ENCODE assay signal across 18 cellular contexts in the genomic region with DNA sequence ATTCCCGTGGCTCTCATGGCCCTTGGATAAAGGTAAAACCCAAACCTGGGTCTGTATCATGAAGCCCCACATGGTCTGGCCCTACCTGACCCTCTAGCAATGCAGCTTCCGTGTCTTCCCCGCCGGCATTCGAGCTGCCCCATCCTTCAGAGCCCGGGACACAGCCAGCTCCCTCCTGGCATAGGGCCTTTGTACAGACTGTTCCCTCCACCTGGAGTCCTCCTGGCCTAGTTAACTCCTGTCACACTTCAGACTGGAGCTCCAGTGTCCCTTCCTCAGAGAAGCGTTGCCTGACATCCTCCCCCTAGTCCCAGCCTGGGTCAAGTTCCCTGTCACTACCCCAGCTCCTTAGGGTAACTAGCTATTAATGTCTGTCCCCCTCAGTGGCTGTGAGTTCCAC. TPM values are rescaled to one million over a fixed set of nuclear protein-coding genes. Genes with fewer than 3 reads are reported as not detected.
DNase-seq lines count a peak whose midpoint lies in the region; ATAC-seq and TF ChIP-seq lines count a peak whose summit lies in the region.
"Had no signal": no experiment of that assay in that cellular context is flagged by ENCODE, and none has a peak within 500 bp of the region (broad histone marks: within the 10 kb centered on the region; RNA-seq: fewer than 3 reads in every experiment).

No MANE protein-coding gene starts in this region.

- ATAC-seq in Right ventricle myocardium superior (ENCODE audit: poor library complexity), result no peak
- ATAC-seq: CD8-positive, alpha-beta T cell; GM23338; HCT116 had no signal

- DNase-seq in G401 (ENCODE audit: low spot score) (peak; percentile 97), cerebellar nuclear complex (lab: John Stamatoyannopoulos, UW) (peak; percentile 41 to 88), osteoblast (ENCODE audit: insufficient read length, low spot score, missing footprints) (peak; percentile 62), Right ventricle myocardium superior (no peak), GM13977 (ENCODE audit: low spot score) (no peak), activated T-cell treated with anti-CD3 and anti-CD28 coated beads for 4 hours (no peak), NCI-H146 treated with DMSO at 0.1 percent for 48 hours (lab: John Stamatoyannopoulos, UW; ENCODE audit: unreplicated experiment) (no peak)
- DNase-seq: 8988T; Calu3; CD8-positive, alpha-beta T cell; DMS79 treated with DMSO at 0.1 percent for 48 hours; HFFc6 had no signal

- TF ChIP-seq CTCF in osteoblast (IDR thresholded peaks at IDR 0.05; ENCODE audit: extremely low read depth, low read depth, low read length) (no peak), GM13977 (IDR thresholded peaks at IDR 0.05; ENCODE audit: extremely low read depth, insufficient read depth, missing control alignments) (no peak)

- H3K9ac ChIP-seq in skeletal muscle tissue (ENCODE audit: low read depth in 1 of 3, low read length in 3 of 3), result peak overlapping the region; percentile 38 to 61 (median 50)
- H3K9ac ChIP-seq: BLaER1 treated with 17β-estradiol and CSF1 and Interleukin-3, amounts not matched to agents 10 nM and 100 nM had no signal

- H3K79me2 ChIP-seq in osteoblast (ENCODE audit: insufficient read depth, low read length), result no peaks in the 10 kb centered on the region

- in situ Hi-C loops in G401 (cut with HindIII; ENCODE audit: low sequenced_read_pairs), result no loop called here
- in situ Hi-C loops in GM13977 (cut with MboI; ENCODE audit: low pct_unique_long_range_greater_than_20kb, low sequenced_read_pairs, unreplicated experiment), result no loop called here

- H3K4me3 ChIP-seq in osteoblast (ENCODE audit: insufficient read depth, low read length), result no peak overlapping the region
- H3K4me3 ChIP-seq in skeletal muscle tissue (ENCODE audit: low read length in 3 of 3), result peak overlapping the region in 1 of 3 donors; percentile 6
- H3K4me3 ChIP-seq: BLaER1 treated with 17β-estradiol and CSF1 and Interleukin-3, amounts not matched to agents 10 nM and 100 nM; GM23338 had no signal

- H3K27ac ChIP-seq in osteoblast (ENCODE audit: low read depth, low read length), result no peak overlapping the region
- H3K27ac ChIP-seq in skeletal muscle tissue (ENCODE audit: low read depth, low read length), result no peak overlapping the region
- H3K27ac ChIP-seq: BLaER1 treated with 17β-estradiol and CSF1 and Interleukin-3, amounts not matched to agents 10 nM and 100 nM; HL-60 had no signal

- no peaks in the 10 kb centered on the region for H3K9me3 ChIP-seq in osteoblast (ENCODE audit: low read depth, low read length)
- no peaks in the 10 kb centered on the region for H3K9me3 ChIP-seq in skeletal muscle tissue (ENCODE audit: control insufficient read depth in 3 of 3, low read length in 3 of 3)

- H2AFZ ChIP-seq in osteoblast (ENCODE audit: low read length), result no peak overlapping the region
- H2AFZ ChIP-seq: GM23338 had no signal

- H3K36me3 ChIP-seq in osteoblast (ENCODE audit: insufficient read depth, low read length), result no peaks in the 10 kb centered on the region
- no peaks in the 10 kb centered on the region for H3K36me3 ChIP-seq in skeletal muscle tissue (ENCODE audit: control insufficient read depth in 3 of 3, insufficient read depth in 3 of 3, low read length in 3 of 3)
- H3K36me3 ChIP-seq: BLaER1 treated with 17β-estradiol and CSF1 and Interleukin-3, amounts not matched to agents 10 nM and 100 nM had no signal

- no peak overlapping the region for H3K4me2 ChIP-seq in osteoblast (ENCODE audit: insufficient read depth, low read length)
- H3K4me2 ChIP-seq: GM23338 had no signal

- no peaks in the 10 kb centered on the region for H4K20me1 ChIP-seq in osteoblast (ENCODE audit: insufficient read depth, low read length)
- H4K20me1 ChIP-seq: BLaER1 treated with 17β-estradiol and CSF1 and Interleukin-3, amounts not matched to agents 10 nM and 100 nM had no signal

- H3K27me3 ChIP-seq in osteoblast (ENCODE audit: insufficient read depth, low read length) (no peaks in the 10 kb centered on the region), skeletal muscle tissue (ENCODE audit: control insufficient read depth in 3 of 3, insufficient read depth in 3 of 3, low read length in 3 of 3) (no peaks in the 10 kb centered on the region)
- H3K27me3 ChIP-seq: BLaER1 treated with 17β-estradiol and CSF1 and Interleukin-3, amounts not matched to agents 10 nM and 100 nM had no signal

- intact Hi-C loops in Right ventricle myocardium superior (cut with DNase I), result no loop called here

- no peaks in the 10 kb centered on the region for H3K4me1 ChIP-seq in osteoblast (ENCODE audit: insufficient read depth, low read length)
- H3K4me1 ChIP-seq in skeletal muscle tissue (ENCODE audit: control insufficient read depth in 3 of 3, insufficient read depth in 3 of 3, low read length in 3 of 3), result peaks cover 18 to 29% (median 27%) of the 10 kb centered on the region in 3 donors

RNA-seq across cellular contexts. Expression of gene LOXHD1, which starts 45.4 kb away (rescaled TPM):
- not detected in 2 replicates for total RNA-seq in G401 (2014; rRNA removed; shearing (Covaris generic))
- total RNA-seq in osteoblast (not detected in 2 replicates), skeletal muscle tissue (1.6 TPM), Right ventricle myocardium superior (0.62 TPM)
- total RNA-seq: Calu3, HFFc6, HT1080 had no signal

RNA-seq across cellular contexts. Expression of gene ST8SIA5, which starts 54.5 kb away (rescaled TPM):
- not detected in 2 replicates for total RNA-seq in G401 (2014; rRNA removed; shearing (Covaris generic))
- total RNA-seq in osteoblast, result under 0.01 TPM in 2 replicates
- 2.1 TPM for total RNA-seq in skeletal muscle tissue
- 1.5 TPM for total RNA-seq in Right ventricle myocardium superior
- total RNA-seq: Calu3; CD8-positive, alpha-beta T cell; HT1080 had no signal

Comparison
In these comparisons a context has a peak if more than half of its experiments do, and no peak if none do; other contexts are left out.
1. DNase-seq: peak in G401 (single experiment), cerebellar nuclear complex (2 of 2) and osteoblast (single experiment); none in Right ventricle myocardium superior (single experiment), GM13977 (single experiment), activated T-cell treated with anti-CD3 and anti-CD28 coated beads for 4 hours (single experiment) and NCI-H146 treated with DMSO at 0.1 percent for 48 hours (single experiment).